Comparison of ENCODE assay signal across 18 cellular contexts in the genomic region with DNA sequence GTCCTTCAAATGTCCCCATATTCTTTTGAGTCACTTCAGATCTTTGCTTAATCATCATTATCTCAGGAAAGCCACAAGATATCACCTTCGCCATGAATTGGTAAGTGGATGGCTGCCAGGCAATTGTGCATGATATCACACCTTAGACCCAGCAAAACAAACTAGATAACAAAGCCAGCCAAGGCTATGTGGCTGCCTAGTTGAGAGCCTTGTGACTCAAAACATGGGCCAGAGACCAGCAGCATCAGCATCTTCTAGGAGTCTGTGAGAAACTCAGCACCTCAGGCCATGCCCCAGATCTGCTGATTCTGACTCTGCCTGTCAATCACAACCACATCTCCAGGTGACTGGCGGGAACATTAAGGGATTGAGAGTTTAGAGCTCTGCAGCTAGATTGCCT.
"Had no signal": no experiment of that assay in that cellular context is flagged by ENCODE, and none has a peak within 500 bp of the region (broad histone marks: within the 10 kb centered on the region; RNA-seq: fewer than 3 reads in every experiment).

No MANE protein-coding gene starts in this region.

- H3K27me3 Mint-ChIP-seq: activated CD4-positive, alpha-beta T cell treated with anti-CD3 and anti-CD28 coated beads, Interleukin-2, amount 10 ng/mL, durations not matched to agents 24 days and 14 days had no signal

- H3K36me3 Mint-ChIP-seq: brain; memory B cell; naive thymus-derived CD8-positive, alpha-beta T cell; stimulated activated naive B cell treated with anti-CD40 and anti-IgM and Interleukin-4, amounts not matched to agents 10 μg/mL and 1 μg/mL and 100 μg/mL, for 72 hours had no signal

- H3K9me3 Mint-ChIP-seq: activated B cell treated with CpG ODN at 0.5 μM for 24 hours; activated CD4-positive, alpha-beta T cell treated with anti-CD3 and anti-CD28 coated beads, Interleukin-2, amount 10 ng/mL, durations not matched to agents 24 days and 14 days; activated CD8-positive, alpha-beta T cell treated with anti-CD3 and anti-CD28 coated beads for 36 hours; activated naive CD4-positive, alpha-beta T cell treated with anti-CD3 and anti-CD28 coated beads for 36 hours; activated T-helper 17 cell treated with anti-CD3 and anti-CD28 coated beads, Interleukin-2, amount 50 U/mL, for 72 hours had no signal

- H3K4me1 ChIP-seq: heart left ventricle, spleen had no signal

- DNase-seq: activated B cell treated with CpG ODN at 0.5 μM for 24 hours; activated CD4-positive, alpha-beta T cell treated with anti-CD3 and anti-CD28 coated beads, Interleukin-2, amount 10 ng/mL, durations not matched to agents 24 days and 14 days; activated CD8-positive, alpha-beta T cell treated with anti-CD3 and anti-CD28 coated beads for 36 hours; activated naive CD4-positive, alpha-beta T cell treated with anti-CD3 and anti-CD28 coated beads for 36 hours; activated T-cell treated with anti-CD3 and anti-CD28 coated beads, Interleukin-2, amount 50 U/mL, for 1 hour; caudate nucleus; cortex of kidney; erythroblast; heart left ventricle; mucosa of descending colon; naive thymus-derived CD8-positive, alpha-beta T cell; spleen; stimulated activated naive B cell treated with anti-CD40 and anti-IgM and Interleukin-4, amounts not matched to agents 10 μg/mL and 1 μg/mL and 100 μg/mL, for 72 hours; tibial artery had no signal

- H3K9me3 ChIP-seq: gastroesophageal sphincter, heart left ventricle, mucosa of descending colon, spleen, tibial artery had no signal

- H3K27ac ChIP-seq: gastroesophageal sphincter, heart left ventricle, spleen, tibial artery had no signal

- H3K36me3 ChIP-seq: gastroesophageal sphincter, heart left ventricle, spleen, tibial artery had no signal

- ATAC-seq: activated CD8-positive, alpha-beta T cell treated with anti-CD3 and anti-CD28 coated beads for 36 hours; activated T-helper 17 cell treated with anti-CD3 and anti-CD28 coated beads, Interleukin-2, amount 50 U/mL, for 72 hours; gastroesophageal sphincter; heart left ventricle; mucosa of descending colon; naive thymus-derived CD8-positive, alpha-beta T cell; stimulated activated naive B cell treated with anti-CD40 and anti-IgM and Interleukin-4, amounts not matched to agents 10 μg/mL and 1 μg/mL and 100 μg/mL, for 72 hours had no signal

- H3K4me3 ChIP-seq: gastroesophageal sphincter, heart left ventricle, mucosa of descending colon, spleen, tibial artery had no signal

- H3K27ac Mint-ChIP-seq: activated B cell treated with CpG ODN at 0.5 μM for 24 hours; activated CD4-positive, alpha-beta T cell treated with anti-CD3 and anti-CD28 coated beads, Interleukin-2, amount 10 ng/mL, durations not matched to agents 24 days and 14 days; activated CD8-positive, alpha-beta T cell treated with anti-CD3 and anti-CD28 coated beads for 36 hours; activated naive CD4-positive, alpha-beta T cell treated with anti-CD3 and anti-CD28 coated beads for 36 hours; activated T-helper 17 cell treated with anti-CD3 and anti-CD28 coated beads, Interleukin-2, amount 50 U/mL, for 72 hours; memory B cell; naive thymus-derived CD8-positive, alpha-beta T cell; stimulated activated naive B cell treated with anti-CD40 and anti-IgM and Interleukin-4, amounts not matched to agents 10 μg/mL and 1 μg/mL and 100 μg/mL, for 72 hours had no signal

- H3K4me3 Mint-ChIP-seq: activated B cell treated with CpG ODN at 0.5 μM for 24 hours; activated CD4-positive, alpha-beta T cell treated with anti-CD3 and anti-CD28 coated beads, Interleukin-2, amount 10 ng/mL, durations not matched to agents 24 days and 14 days; activated CD8-positive, alpha-beta T cell treated with anti-CD3 and anti-CD28 coated beads for 36 hours; activated naive CD4-positive, alpha-beta T cell treated with anti-CD3 and anti-CD28 coated beads for 36 hours; activated T-helper 17 cell treated with anti-CD3 and anti-CD28 coated beads, Interleukin-2, amount 50 U/mL, for 72 hours; brain; memory B cell; naive thymus-derived CD8-positive, alpha-beta T cell; stimulated activated naive B cell treated with anti-CD40 and anti-IgM and Interleukin-4, amounts not matched to agents 10 μg/mL and 1 μg/mL and 100 μg/mL, for 72 hours had no signal

- H3K4me1 Mint-ChIP-seq: activated B cell treated with CpG ODN at 0.5 μM for 24 hours; activated CD4-positive, alpha-beta T cell treated with anti-CD3 and anti-CD28 coated beads, Interleukin-2, amount 10 ng/mL, durations not matched to agents 24 days and 14 days; activated T-helper 17 cell treated with anti-CD3 and anti-CD28 coated beads, Interleukin-2, amount 50 U/mL, for 72 hours; memory B cell; stimulated activated naive B cell treated with anti-CD40 and anti-IgM and Interleukin-4, amounts not matched to agents 10 μg/mL and 1 μg/mL and 100 μg/mL, for 72 hours had no signal

- H3K27me3 ChIP-seq: gastroesophageal sphincter, heart left ventricle, spleen, tibial artery had no signal
